In genomic region chr3:39639344-39640236, GRCh38 we compare ENCODE assay signal across 8 cellular contexts.
A peak's percentile ranks its signal among the peaks of the same experiment; 100 is the strongest.
DNase-seq lines count a peak whose midpoint lies in the region; ATAC-seq lines count a peak whose summit lies in the region.

No MANE protein-coding gene starts in this region.

- DNase-seq in Ammon's horn (ENCODE audit: low spot score) = peak; percentile 12
- peak; percentile 86 for DNase-seq in HS-27A (ENCODE audit: low read depth)
- DNase-seq in activated T-cell treated with anti-CD3 and anti-CD28 coated beads, Interleukin-2, amount 50 U/mL, for 72 hours = peak; percentile 22 to 31
- DNase-seq in left lobe of liver (ENCODE audit: low spot score) = no peak
- no peak for DNase-seq in NCI-H345 treated with DMSO at 0.1 percent for 48 hours (lab: John Stamatoyannopoulos, UW; ENCODE audit: unreplicated experiment)
- no peak for DNase-seq in NCI-H69 (lab: John Stamatoyannopoulos, UW)
- no peak for DNase-seq in DMS153 (lab: John Stamatoyannopoulos, UW)

- peaks cover 18% of the 10 kb centered on the region for H3K4me1 Mint-ChIP-seq in activated T-cell treated with anti-CD3 and anti-CD28 coated beads, Interleukin-2, amount 50 U/mL, for 72 hours (ENCODE audit: low read depth)

- ATAC-seq in activated T-cell treated with anti-CD3 and anti-CD28 coated beads, Interleukin-2, amount 50 U/mL, for 72 hours (replicated peaks in 1 of 2) = peak; percentile 91 to 95
- ATAC-seq in left lobe of liver = peak; percentile 26
- ATAC-seq in HG02678 (IDR thresholded peaks at IDR 0.05; ENCODE audit: unreplicated experiment) = no peak

- no peak overlapping the region for H3K27ac Mint-ChIP-seq in activated T-cell treated with anti-CD3 and anti-CD28 coated beads, Interleukin-2, amount 50 U/mL, for 72 hours

- peaks cover 17% of the 10 kb centered on the region for H3K27me3 Mint-ChIP-seq in activated T-cell treated with anti-CD3 and anti-CD28 coated beads, Interleukin-2, amount 50 U/mL, for 72 hours (ENCODE audit: low read depth)

- no peaks in the 10 kb centered on the region for H3K36me3 Mint-ChIP-seq in activated T-cell treated with anti-CD3 and anti-CD28 coated beads, Interleukin-2, amount 50 U/mL, for 72 hours (ENCODE audit: insufficient read depth in 2 of 2)

- peak overlapping the region; percentile 13 to 44 for H3K4me3 Mint-ChIP-seq in activated T-cell treated with anti-CD3 and anti-CD28 coated beads, Interleukin-2, amount 50 U/mL, for 72 hours

- H3K9me3 Mint-ChIP-seq in activated T-cell treated with anti-CD3 and anti-CD28 coated beads, Interleukin-2, amount 50 U/mL, for 72 hours = no peaks in the 10 kb centered on the region

Comparison
In these comparisons a context has a peak if more than half of its experiments do, and no peak if none do; other contexts are left out.
1. DNase-seq: peak in Ammon's horn (single experiment), HS-27A (single experiment) and activated T-cell treated with anti-CD3 and anti-CD28 coated beads, Interleukin-2, amount 50 U/mL, for 72 hours (2 of 2); none in left lobe of liver (single experiment), NCI-H345 treated with DMSO at 0.1 percent for 48 hours (single experiment), NCI-H69 (single experiment) and DMS153 (single experiment).